Comparison of ENCODE assay signal across 21 cellular contexts in the genomic region with DNA sequence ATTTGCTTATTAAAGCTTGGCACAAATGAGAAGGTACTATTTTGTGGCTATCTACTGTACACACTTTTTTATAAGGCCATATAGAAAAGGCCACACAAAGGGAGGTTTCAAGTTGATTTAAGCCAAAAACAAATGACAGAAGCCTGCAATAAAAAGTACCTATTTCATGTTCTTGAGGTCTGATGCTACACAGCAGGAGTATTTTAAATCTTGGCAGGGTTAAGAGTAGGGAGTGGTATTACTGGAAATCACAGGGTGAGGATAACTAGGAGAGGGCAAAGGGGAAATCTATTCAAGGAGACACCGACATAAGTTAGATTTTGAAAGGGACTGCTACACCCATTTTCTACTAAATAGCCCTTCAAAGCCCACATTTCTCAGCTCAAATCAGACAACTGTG.
DNase-seq lines count a peak whose midpoint lies in the region; ATAC-seq and TF ChIP-seq lines count a peak whose summit lies in the region.
"Had no signal": no experiment of that assay in that cellular context is flagged by ENCODE, and none has a peak within 500 bp of the region (broad histone marks: within the 10 kb centered on the region; RNA-seq: fewer than 3 reads in every experiment).

No MANE protein-coding gene starts in this region.

- H3K9me3 ChIP-seq in mucosa of descending colon (no peaks in the 10 kb centered on the region), sigmoid colon (no peaks in the 10 kb centered on the region)
- H3K9me3 ChIP-seq: Caco-2 had no signal

- H3K4me1 ChIP-seq in ACC112 (ENCODE audit: control insufficient read depth, insufficient read depth, low read length, unreplicated experiment) (peaks cover 52% of the 10 kb centered on the region), mucosa of descending colon (ENCODE audit: low read depth) (no peaks in the 10 kb centered on the region), sigmoid colon (peaks cover 0 to 39% (median 12%) of the 10 kb centered on the region in 4 donors)

- H3K4me3 ChIP-seq in ACC112 (ENCODE audit: low read depth, low read length) (no peak overlapping the region), LNCaP clone FGC (ENCODE audit: low read depth, low read length) (no peak overlapping the region), mucosa of descending colon (no peak overlapping the region), sigmoid colon (no peak overlapping the region)
- H3K4me3 ChIP-seq: PC-9 had no signal

- TF ChIP-seq POLR2A in sigmoid colon (IDR thresholded peaks at IDR 0.05), result no peak

- TF ChIP-seq EP300 in sigmoid colon (IDR thresholded peaks at IDR 0.05), result no peak

- H3K4me3 Mint-ChIP-seq in chondrocyte (ENCODE audit: unreplicated experiment), result no peak overlapping the region
- H3K4me3 Mint-ChIP-seq: CD4-positive, alpha-beta T cell had no signal

- DNase-seq in LNCaP clone FGC (ENCODE audit: low read depth), result peak; percentile 38
- DNase-seq in chondrocyte (ENCODE audit: low spot score), result no peak
- no peak for DNase-seq in mucosa of descending colon
- DNase-seq in DMS153 treated with DMSO at 0.1 percent for 48 hours (lab: John Stamatoyannopoulos, UW; ENCODE audit: unreplicated experiment), result no peak
- no peak for DNase-seq in sigmoid colon
- DNase-seq in GDM1 (lab: John Stamatoyannopoulos, UW), result no peak
- DNase-seq in NCI-H187 (lab: John Stamatoyannopoulos, UW), result no peak
- DNase-seq: Caco-2; CD4-positive, alpha-beta T cell; GF-D8; GOT3; Kasumi-1; MM.1S; NCI-H1092 treated with DMSO at 0.1 percent for 48 hours; NCI-H146; NCI-H510A treated with DMSO at 0.1 percent for 48 hours; NCI-H82; PC-9; SIG-M5 had no signal

- ATAC-seq in mucosa of descending colon, result peak; percentile 35

- peak overlapping the region; percentile 52 for H2AFZ ChIP-seq in ACC112 (ENCODE audit: low read length, unreplicated experiment)
- H2AFZ ChIP-seq: PC-9 had no signal

- H3K9me3 Mint-ChIP-seq in chondrocyte (ENCODE audit: low read depth), result no peaks in the 10 kb centered on the region
- H3K9me3 Mint-ChIP-seq: CD4-positive, alpha-beta T cell had no signal

- peaks cover 72% of the 10 kb centered on the region for H3K4me1 Mint-ChIP-seq in chondrocyte (ENCODE audit: low read depth)

- H3K27ac ChIP-seq in ACC112 (ENCODE audit: low read depth, low read length) (peak overlapping the region; percentile 35; the same call in 1 of the 2 replicates), sigmoid colon (no peak overlapping the region)
- H3K27ac ChIP-seq: PC-9, RWPE1 had no signal

- no peaks in the 10 kb centered on the region for H3K36me3 Mint-ChIP-seq in chondrocyte (ENCODE audit: low read depth)

- no peak for TF ChIP-seq CTCF in LNCaP clone FGC (IDR thresholded peaks at IDR 0.05; ENCODE audit: control insufficient read depth, extremely low read depth, insufficient read depth)
- TF ChIP-seq CTCF in chondrocyte (IDR thresholded peaks at IDR 0.05), result no peak
- no peak for TF ChIP-seq CTCF in mucosa of descending colon (IDR thresholded peaks at IDR 0.05)
- no peak for TF ChIP-seq CTCF in sigmoid colon (IDR thresholded peaks at IDR 0.05)

- H3K27me3 ChIP-seq in ACC112 (ENCODE audit: insufficient read depth, low read length) (no peaks in the 10 kb centered on the region), sigmoid colon (no peaks in the 10 kb centered on the region)

- no peaks in the 10 kb centered on the region for H3K36me3 ChIP-seq in ACC112 (ENCODE audit: insufficient read depth, low read length)
- no peaks in the 10 kb centered on the region for H3K36me3 ChIP-seq in mucosa of descending colon (ENCODE audit: low read depth)
- H3K36me3 ChIP-seq in sigmoid colon, result no peaks in the 10 kb centered on the region

- peak overlapping the region; percentile 72 for H3K27ac Mint-ChIP-seq in chondrocyte (ENCODE audit: unreplicated experiment)
- H3K27ac Mint-ChIP-seq: CD4-positive, alpha-beta T cell had no signal

- no peaks in the 10 kb centered on the region for H3K79me2 ChIP-seq in ACC112 (ENCODE audit: control insufficient read depth, insufficient read depth, low read length, unreplicated experiment)

- WGBS in sigmoid colon, 2 donors, result 44 to 85% methylated on average over 1 of the region's 1 CpG

- intact Hi-C loops in mucosa of descending colon (cut with DNase I, micrococcal nuclease), result no loop called here
- intact Hi-C loops in sigmoid colon (cut with DNase I), result no loop called here

- no peaks in the 10 kb centered on the region for H3K27me3 Mint-ChIP-seq in chondrocyte (ENCODE audit: low read depth)
- H3K27me3 Mint-ChIP-seq: CD4-positive, alpha-beta T cell had no signal
